ENCODE assay signal across 16 cellular contexts in genomic region chr2:102110168-102110567, GRCh38. TPM values are rescaled to one million over a fixed set of nuclear protein-coding genes. Genes with fewer than 3 reads are reported as not detected.
"Had no signal": no experiment of that assay in that cellular context is flagged by ENCODE, and none has a peak within 500 bp of the region (broad histone marks: within the 10 kb centered on the region; RNA-seq: fewer than 3 reads in every experiment).

No MANE protein-coding gene starts in this region.

- H3K9me3 ChIP-seq: esophagus squamous epithelium, neutrophil, right atrium auricular region, suprapubic skin, uterus had no signal

- FAIRE-seq: bronchial epithelial cell had no signal

- H3K36me3 ChIP-seq: esophagus squamous epithelium, neutrophil, right atrium auricular region, suprapubic skin, uterus had no signal

- DNase-seq: activated B cell treated with CpG ODN at 0.5 μM for 24 hours; activated CD4-positive, alpha-beta T cell treated with anti-CD3 and anti-CD28 coated beads, Interleukin-2, amount 50 U/mL, for 1 hour; activated effector memory CD4-positive, alpha-beta T cell treated with Interleukin-2 at 50 U/mL for 16 hours; activated T-cell treated with anti-CD3 and anti-CD28 coated beads, Interleukin-2, amount 50 U/mL, for 1 hour; esophagus squamous epithelium; hippocampal formation; naive thymus-derived CD4-positive, alpha-beta T cell; stimulated activated CD4-positive, alpha-beta T cell treated with anti-CD3 and anti-CD28 coated beads, Interleukin-2, amount 100 ng/mL, for 24 hours; stimulated activated naive CD4-positive, alpha-beta T cell; uterus had no signal

- ATAC-seq: naive thymus-derived CD4-positive, alpha-beta T cell; SK-N-SH treated with all-trans-retinoic acid at 6 μM for 48 hours had no signal

- H3K27me3 ChIP-seq: esophagus squamous epithelium, neutrophil, right atrium auricular region, suprapubic skin, uterus had no signal

- H3K4me3 ChIP-seq: esophagus squamous epithelium, lung, right atrium auricular region, suprapubic skin, uterus had no signal

- H3K4me1 ChIP-seq: uterus had no signal

- H3K27ac ChIP-seq: neutrophil, right atrium auricular region, suprapubic skin, uterus had no signal

RNA-seq across cellular contexts. Expression of gene IL1R1, which starts 32.4 kb away (rescaled TPM):
- total RNA-seq: activated B cell treated with CpG ODN at 0.5 μM for 24 hours had no signal
